20 cellular contexts compared by ENCODE assay signal in the genomic region with DNA sequence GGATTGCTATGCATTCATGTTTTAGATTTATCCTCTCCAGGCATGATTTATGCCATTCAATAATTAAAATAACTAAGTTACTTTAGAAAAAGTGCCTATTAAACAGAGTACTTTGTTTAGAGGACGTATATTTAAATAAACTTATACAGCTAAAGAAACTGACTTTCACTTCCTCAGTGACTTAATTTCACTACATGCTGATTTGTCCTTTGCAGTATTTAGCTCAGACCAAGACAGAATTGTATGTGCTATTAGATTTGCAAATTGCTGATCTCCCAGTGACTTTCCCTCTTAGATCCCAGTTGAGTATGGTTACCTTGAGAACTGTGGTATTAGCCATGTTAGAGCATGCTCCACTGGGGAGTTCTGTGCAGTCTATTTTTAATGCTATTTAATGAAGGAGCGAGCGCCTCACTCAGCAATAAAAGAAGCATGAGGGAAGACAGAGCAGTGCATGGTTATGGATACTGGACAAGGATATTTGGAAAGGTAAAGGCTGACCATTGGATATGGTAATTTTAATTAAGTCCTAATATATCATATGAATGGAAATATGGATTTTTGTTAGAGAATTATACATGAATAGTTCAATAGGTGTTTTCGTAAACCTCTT. TPM values are rescaled to one million over a fixed set of nuclear protein-coding genes. Genes with fewer than 3 reads are reported as not detected.
DNase-seq lines count a peak whose midpoint lies in the region; ATAC-seq, FAIRE-seq and TF ChIP-seq lines count a peak whose summit lies in the region.
"Had no signal": no experiment of that assay in that cellular context is flagged by ENCODE, and none has a peak within 500 bp of the region (broad histone marks: within the 10 kb centered on the region; RNA-seq: fewer than 3 reads in every experiment).

No MANE protein-coding gene starts in this region.

- TF ChIP-seq POLR2A in GM12891 (IDR thresholded peaks at IDR 0.05; ENCODE audit: low read depth, low read length): no peak
- no peak for TF ChIP-seq POLR2A in upper lobe of left lung (IDR thresholded peaks at IDR 0.05)

- H3K27me3 ChIP-seq in upper lobe of left lung: peaks cover 0 to 14% (median 12%) of the 10 kb centered on the region in 4 donors

- ATAC-seq in GM18907 (IDR thresholded peaks at IDR 0.05; ENCODE audit: unreplicated experiment) (no peak), GM21390 (IDR thresholded peaks at IDR 0.05; ENCODE audit: unreplicated experiment) (no peak), upper lobe of left lung (ENCODE audit: low FRiP score in 2 of 2) (no peak)
- ATAC-seq: HCT116, left ventricle myocardium superior, Right ventricle myocardium inferior had no signal

- no peak for TF ChIP-seq EP300 in upper lobe of left lung (IDR thresholded peaks at IDR 0.05)

- peaks cover 7 to 14% (median 10%) of the 10 kb centered on the region in 4 donors for H3K4me1 ChIP-seq in upper lobe of left lung

- H3K4me3 ChIP-seq in skeletal muscle cell (ENCODE audit: low read depth, low read length): peak overlapping the region; percentile 1
- no peak overlapping the region for H3K4me3 ChIP-seq in upper lobe of left lung
- H3K4me3 ChIP-seq: cardiac muscle cell, right atrium auricular region, thoracic aorta had no signal

- FAIRE-seq in GM12891 (lab: Jason Lieb, UNC): no peak

- no peaks in the 10 kb centered on the region for H3K9me3 ChIP-seq in KOPT-K1 (ENCODE audit: insufficient read depth, low read length, poor library complexity, severe bottlenecking)
- no peaks in the 10 kb centered on the region for H3K9me3 ChIP-seq in upper lobe of left lung
- H3K9me3 ChIP-seq: right atrium auricular region, thoracic aorta had no signal

- WGBS in upper lobe of left lung, 2 donors: 82% methylated on average over 4 of the region's 4 CpGs

- DNase-seq in GM12891 (ENCODE audit: insufficient read length, low spot score) (no peak), cerebellar nuclear complex (lab: John Stamatoyannopoulos, UW) (peak; percentile 59 to 71), skeletal muscle cell (ENCODE audit: low read depth) (no peak), upper lobe of left lung (no peak)
- DNase-seq: activated effector memory CD4-positive, alpha-beta T cell treated with anti-CD3 and anti-CD28 coated beads, Interleukin-2, amount 50 U/mL, for 16 hours; effector memory CD4-positive, alpha-beta T cell; KBM-7; left ventricle myocardium superior; NCI-H1105; NCI-H2081 treated with DMSO at 0.1 percent for 48 hours; T-helper 1 cell had no signal

- H3K27ac ChIP-seq in KOPT-K1 (ENCODE audit: low read depth, low read length, poor library complexity, severe bottlenecking): peak overlapping the region; percentile 98
- H3K27ac ChIP-seq in upper lobe of left lung: no peak overlapping the region
- H3K27ac ChIP-seq: cardiac muscle cell, right atrium auricular region, thoracic aorta, VCaP had no signal

- H3K36me3 ChIP-seq in KOPT-K1 (ENCODE audit: insufficient read depth, low read length): peaks cover 4% of the 10 kb centered on the region; the same call in 1 of the 2 replicates
- no peaks in the 10 kb centered on the region for H3K36me3 ChIP-seq in upper lobe of left lung
- H3K36me3 ChIP-seq: cardiac muscle cell, right atrium auricular region, thoracic aorta had no signal

- TF ChIP-seq CTCF in upper lobe of left lung (IDR thresholded peaks at IDR 0.05): no peak

TF ChIP-seq in GM12891, 5 proteins besides CTCF, POLR2A, EP300 and RAD21:
- TF ChIP-seq POLR2AphosphoS5 (IDR thresholded peaks at IDR 0.05; ENCODE audit: low read depth, low read length) (no peak), TAF1 (IDR thresholded peaks at IDR 0.05; ENCODE audit: low read depth, low read length) (no peak), PAX5 (IDR thresholded peaks at IDR 0.05; ENCODE audit: insufficient read depth, low read length, severe bottlenecking) (no peak), SPI1 (IDR thresholded peaks at IDR 0.05; ENCODE audit: low read depth, low read length) (peak; percentile 74)

RNA-seq across cellular contexts. Expression of a gene that starts 2.7 kb away (rescaled TPM):
- polyA plus RNA-seq in GM12891 (2012; ENCODE audit: low read depth, missing spikeins): not detected
- not detected for total RNA-seq in upper lobe of left lung
- total RNA-seq: cardiac muscle cell, left ventricle myocardium superior, right atrium auricular region, Right ventricle myocardium inferior had no signal

Comparison
In these comparisons a context has a peak if more than half of its experiments do, and no peak if none do; other contexts are left out.
1. DNase-seq: peak in cerebellar nuclear complex (2 of 2); none in GM12891 (single experiment), skeletal muscle cell (single experiment) and upper lobe of left lung (0 of 2).